ENCODE assay signal across 17 cellular contexts in genomic region chr7:50336909-50337703, GRCh38. TPM values are rescaled to one million over a fixed set of nuclear protein-coding genes. Genes with fewer than 3 reads are reported as not detected.
A peak's percentile ranks its signal among the peaks of the same experiment; 100 is the strongest.
DNase-seq lines count a peak whose midpoint lies in the region; ATAC-seq and TF ChIP-seq lines count a peak whose summit lies in the region.
"Had no signal": no experiment of that assay in that cellular context is flagged by ENCODE, and none has a peak within 500 bp of the region (broad histone marks: within the 10 kb centered on the region; RNA-seq: fewer than 3 reads in every experiment).

No MANE protein-coding gene starts in this region.

- H3K36me3 ChIP-seq in SU-DHL-6 (ENCODE audit: low read length), result peaks cover 8% of the 10 kb centered on the region; the same call in 1 of the 2 replicates
- no peaks in the 10 kb centered on the region for H3K36me3 ChIP-seq in vagina
- H3K36me3 ChIP-seq in thyroid gland, result no peaks in the 10 kb centered on the region
- H3K36me3 ChIP-seq: prostate gland, SJCRH30, thoracic aorta had no signal

- H3K4me3 ChIP-seq in SU-DHL-6 (ENCODE audit: insufficient read depth, low read length, poor library complexity, severe bottlenecking), result peak overlapping the region; percentile 4
- H3K4me3 ChIP-seq in vagina, result no peak overlapping the region
- H3K4me3 ChIP-seq in thyroid gland (replicated peaks in 1 of 3), result no peak overlapping the region
- H3K4me3 ChIP-seq: prostate gland, SJCRH30, thoracic aorta had no signal

- H2AFZ ChIP-seq in SU-DHL-6 (ENCODE audit: low read depth, low read length, severe bottlenecking), result no peak overlapping the region

- intact Hi-C loops in vagina (cut with DNase I) (no loop called here), thyroid gland (cut with DNase I) (no loop called here)

- peak overlapping the region; percentile 63 for H3K4me3 Mint-ChIP-seq in memory B cell
- H3K4me3 Mint-ChIP-seq: activated CD4-positive, alpha-beta T cell treated with anti-CD3 and anti-CD28 coated beads, Interleukin-2, amount 10 ng/mL, durations not matched to agents 7 days and 5 days had no signal

- H3K79me2 ChIP-seq in SU-DHL-6 (ENCODE audit: insufficient read depth, low read length), result peaks cover 99% of the 10 kb centered on the region

- H3K4me1 ChIP-seq in vagina (no peaks in the 10 kb centered on the region), thyroid gland (peaks cover 9 to 14% of the 10 kb centered on the region in 2 donors)
- H3K4me1 ChIP-seq: prostate gland, SJCRH30 had no signal

- H3K27me3 ChIP-seq in SU-DHL-6 (ENCODE audit: low read length) (no peaks in the 10 kb centered on the region), vagina (no peaks in the 10 kb centered on the region), thyroid gland (no peaks in the 10 kb centered on the region)

- H3K9me2 ChIP-seq in SU-DHL-6 (replicated peaks; ENCODE audit: insufficient read depth, low read length), result no peaks in the 10 kb centered on the region

- peaks cover 77% of the 10 kb centered on the region for H3F3A ChIP-seq in SU-DHL-6 (ENCODE audit: insufficient read depth)

- H3K27ac ChIP-seq in SU-DHL-6 (ENCODE audit: low read depth, low read length) (peak overlapping the region; percentile 94), vagina (peak overlapping the region; percentile 40), thyroid gland (no peak overlapping the region)
- H3K27ac ChIP-seq: prostate gland, SJCRH30, thoracic aorta had no signal

- H3K36me3 Mint-ChIP-seq in activated naive CD4-positive, alpha-beta T cell treated with anti-CD3 and anti-CD28 coated beads, Interleukin-2, amount 50 U/mL, for 72 hours, result peaks cover 4 to 49% of the 10 kb centered on the region in 2 donors
- H3K36me3 Mint-ChIP-seq in memory B cell, result peaks cover 12% of the 10 kb centered on the region

- WGBS in thyroid gland, 2 donors, result 87 to 92% methylated on average over 15 of the region's 15 CpGs

- H3K27ac Mint-ChIP-seq in activated naive CD4-positive, alpha-beta T cell treated with anti-CD3 and anti-CD28 coated beads, Interleukin-2, amount 50 U/mL, for 72 hours, result no peak overlapping the region
- no peak overlapping the region for H3K27ac Mint-ChIP-seq in memory B cell
- H3K27ac Mint-ChIP-seq: activated CD4-positive, alpha-beta T cell treated with anti-CD3 and anti-CD28 coated beads, Interleukin-2, amount 10 ng/mL, durations not matched to agents 7 days and 5 days had no signal

- H3K9me3 ChIP-seq in SU-DHL-6 (ENCODE audit: insufficient read depth, low read length) (no peaks in the 10 kb centered on the region), vagina (no peaks in the 10 kb centered on the region), thyroid gland (no peaks in the 10 kb centered on the region)
- H3K9me3 ChIP-seq: prostate gland, thoracic aorta had no signal

- TF ChIP-seq POLR2A in vagina (IDR thresholded peaks at IDR 0.05), result no peak
- no peak for TF ChIP-seq POLR2A in thyroid gland (IDR thresholded peaks at IDR 0.05)

- H3K4me2 ChIP-seq in SU-DHL-6 (ENCODE audit: low read depth, low read length, poor library complexity, severe bottlenecking), result peak overlapping the region; percentile 63

- peak; percentile 16 to 39 for ATAC-seq in activated naive CD4-positive, alpha-beta T cell treated with anti-CD3 and anti-CD28 coated beads, Interleukin-2, amount 50 U/mL, for 72 hours
- ATAC-seq in memory B cell (ENCODE audit: low read depth), result no peak
- ATAC-seq: left colon had no signal

- H3K9me3 Mint-ChIP-seq in activated naive CD4-positive, alpha-beta T cell treated with anti-CD3 and anti-CD28 coated beads, Interleukin-2, amount 50 U/mL, for 72 hours, result no peaks in the 10 kb centered on the region
- no peaks in the 10 kb centered on the region for H3K9me3 Mint-ChIP-seq in memory B cell
- H3K9me3 Mint-ChIP-seq: activated CD4-positive, alpha-beta T cell treated with anti-CD3 and anti-CD28 coated beads, Interleukin-2, amount 10 ng/mL, durations not matched to agents 7 days and 5 days had no signal

- H3K9ac ChIP-seq in SU-DHL-6 (ENCODE audit: low read length), result peak overlapping the region; percentile 53

- DNase-seq in activated naive CD4-positive, alpha-beta T cell treated with anti-CD3 and anti-CD28 coated beads, Interleukin-2, amount 50 U/mL, for 72 hours (ENCODE audit: low spot score in 2 of 2), result no peak
- DNase-seq in activated naive CD4-positive, alpha-beta T cell treated with anti-CD3 and anti-CD28 coated beads, Interleukin-2, amount 50 U/mL, for 16 hours, result no peak
- DNase-seq in memory B cell (ENCODE audit: low spot score in 2 of 2) (no peak), vagina (ENCODE audit: extremely low spot score in 2 of 2) (no peak), T-helper 9 cell (no peak), thyroid gland (no peak)
- no peak for DNase-seq in activated CD4-positive, alpha-beta T cell treated with anti-CD3 and anti-CD28 coated beads for 4 hours
- DNase-seq: activated CD4-positive, alpha-beta T cell treated with anti-CD3 and anti-CD28 coated beads, Interleukin-2, amount 10 ng/mL, durations not matched to agents 7 days and 5 days; activated gamma-delta T cell treated with Interleukin-2 at 50 U/mL for 16 hours; effector CD8-positive, alpha-beta T cell; left colon; SJCRH30; T1000 had no signal

- no peaks in the 10 kb centered on the region for H3K27me3 Mint-ChIP-seq in memory B cell
- H3K27me3 Mint-ChIP-seq: activated CD4-positive, alpha-beta T cell treated with anti-CD3 and anti-CD28 coated beads, Interleukin-2, amount 10 ng/mL, durations not matched to agents 7 days and 5 days had no signal

- H4K20me1 ChIP-seq in SU-DHL-6 (ENCODE audit: low read depth, low read length), result no peaks in the 10 kb centered on the region

- no peak for TF ChIP-seq CTCF in SU-DHL-6 (IDR thresholded peaks at IDR 0.05; ENCODE audit: insufficient read depth, low read length, poor library complexity, severe bottlenecking)
- no peak for TF ChIP-seq CTCF in vagina (IDR thresholded peaks at IDR 0.05)
- no peak for TF ChIP-seq CTCF in thyroid gland (IDR thresholded peaks at IDR 0.05)

- peaks cover 36% of the 10 kb centered on the region for H3K4me1 Mint-ChIP-seq in memory B cell
- H3K4me1 Mint-ChIP-seq: activated CD4-positive, alpha-beta T cell treated with anti-CD3 and anti-CD28 coated beads, Interleukin-2, amount 10 ng/mL, durations not matched to agents 7 days and 5 days had no signal

RNA-seq across cellular contexts. Expression of gene IKZF1, which starts 32.6 kb away (rescaled TPM):
- total RNA-seq in activated naive CD4-positive, alpha-beta T cell treated with anti-CD3 and anti-CD28 coated beads, Interleukin-2, amount 50 U/mL, for 72 hours, result 100 to 1,000 TPM; 208 to 327 TPM
- total RNA-seq in vagina (44.9 TPM), thyroid gland (10 to 100 TPM in 1 of 4 donors, 1 to 10 TPM in 3; 8.9 to 10.5 (median 9.6) TPM)
- total RNA-seq: fibroblast of villous mesenchyme, SJCRH30 had no signal

Comparison
In these comparisons a context has a peak if more than half of its experiments do, and no peak if none do; other contexts are left out.
1. H3K27ac ChIP-seq: peak in SU-DHL-6 (single experiment) and vagina (single experiment); none in thyroid gland (0 of 3).